8 cellular contexts compared by ENCODE assay signal in genomic region chrX:43949669-43950068, GRCh38.
DNase-seq lines count a peak whose midpoint lies in the region; ATAC-seq lines count a peak whose summit lies in the region.

No MANE protein-coding gene starts in this region.

- no peaks in the 10 kb centered on the region for H3K9me3 ChIP-seq in iPS DF 6.9 (ENCODE audit: control insufficient read depth, insufficient read depth, low read length)

- H3K27me3 ChIP-seq in iPS DF 6.9 (ENCODE audit: control insufficient read depth, insufficient read depth, low read length) = no peaks in the 10 kb centered on the region

- H3K4me3 ChIP-seq in iPS DF 6.9 (ENCODE audit: low read length) = no peak overlapping the region

- H3K27ac Mint-ChIP-seq in activated naive CD8-positive, alpha-beta T cell = no peak overlapping the region

- H3K27me3 Mint-ChIP-seq in activated naive CD8-positive, alpha-beta T cell = no peaks in the 10 kb centered on the region

- no peaks in the 10 kb centered on the region for H3K36me3 Mint-ChIP-seq in activated naive CD8-positive, alpha-beta T cell

- WGBS in iPS DF 6.9 (ENCODE audit: insufficient coverage, insufficient read length) = no CpG with 5 or more reads among the region's 15 CpGs

- H3K4me1 ChIP-seq in iPS DF 6.9 (ENCODE audit: control insufficient read depth, insufficient read depth, low read length) = no peaks in the 10 kb centered on the region

- H3K27ac ChIP-seq in iPS DF 6.9 (ENCODE audit: low read length) = no peak overlapping the region

- H3K4me1 Mint-ChIP-seq in activated naive CD8-positive, alpha-beta T cell (ENCODE audit: low read depth) = peaks cover 4% of the 10 kb centered on the region

- DNase-seq in GDM1 (lab: John Stamatoyannopoulos, UW) (peak; percentile 31), NCI-H510A treated with DMSO at 0.1 percent for 48 hours (lab: John Stamatoyannopoulos, UW) (peak; percentile 57), iPS DF 6.9 (ENCODE audit: low read depth, low spot score) (peak; percentile 27), NCI-H1048 (lab: John Stamatoyannopoulos, UW) (no peak)
- DNase-seq in stimulated activated CD4-positive, alpha-beta T cell treated with anti-CD3 and anti-CD28 coated beads, Interleukin-4, amount 100 ng/mL, for 1 hour = peak; percentile 15

- peak overlapping the region; percentile 73 for H3K4me3 Mint-ChIP-seq in activated naive CD8-positive, alpha-beta T cell

- no peaks in the 10 kb centered on the region for H3K36me3 ChIP-seq in iPS DF 6.9 (ENCODE audit: control insufficient read depth, insufficient read depth, low read length)

- ATAC-seq in GM19023 (IDR thresholded peaks at IDR 0.05; ENCODE audit: unreplicated experiment) (no peak), GM21367 (IDR thresholded peaks at IDR 0.05; ENCODE audit: unreplicated experiment) (no peak)

- H3K9me3 Mint-ChIP-seq in activated naive CD8-positive, alpha-beta T cell (ENCODE audit: low read depth) = no peaks in the 10 kb centered on the region
